Comparison of ENCODE assay signal across 1 cellular context in the genomic region with DNA sequence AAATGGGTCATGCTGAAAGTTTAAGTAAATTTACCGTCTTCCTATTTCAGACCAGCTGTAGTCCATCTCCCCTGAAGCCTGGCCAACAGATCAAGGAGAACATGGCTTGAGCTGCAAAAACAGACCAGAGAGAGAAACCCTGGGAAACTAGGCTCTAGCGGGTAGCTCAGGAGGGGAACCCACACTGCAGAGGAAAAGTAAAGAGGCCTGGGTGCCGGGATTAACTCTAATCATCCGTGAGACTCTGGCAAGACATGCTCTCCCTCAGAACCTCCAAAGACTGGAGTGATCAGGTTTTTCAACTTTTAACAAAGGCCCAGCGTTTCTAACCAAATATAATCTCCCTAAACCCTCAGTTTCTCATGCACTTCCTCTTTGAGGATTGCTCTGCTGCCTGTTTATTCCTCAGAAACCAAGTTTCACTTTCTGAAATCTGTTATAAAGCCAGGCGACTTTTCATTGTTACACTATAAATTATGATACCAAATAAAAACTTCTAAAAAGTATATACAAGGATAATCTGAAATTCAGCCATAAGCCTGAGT.
TF ChIP-seq lines count a peak whose summit lies in the region.

No MANE protein-coding gene starts in this region.

TF ChIP-seq in K562, 482 proteins besides CTCF, POLR2A, EP300 and RAD21 (continued from another document and continues in another):
- no peak for TF ChIP-seq CBX3 (IDR thresholded peaks at IDR 0.05; ENCODE audit: borderline replicate concordance in 1 of 2, low read length in 2 of 2)
- TF ChIP-seq, protein P1, sequence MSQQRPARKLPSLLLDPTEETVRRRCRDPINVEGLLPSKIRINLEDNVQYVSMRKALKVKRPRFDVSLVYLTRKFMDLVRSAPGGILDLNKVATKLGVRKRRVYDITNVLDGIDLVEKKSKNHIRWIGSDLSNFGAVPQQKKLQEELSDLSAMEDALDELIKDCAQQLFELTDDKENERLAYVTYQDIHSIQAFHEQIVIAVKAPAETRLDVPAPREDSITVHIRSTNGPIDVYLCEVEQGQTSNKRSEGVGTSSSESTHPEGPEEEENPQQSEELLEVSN (IDR thresholded peaks at IDR 0.05; ENCODE audit: borderline replicate concordance in 1 of 2, extremely low read depth in 1 of 2, insufficient read depth in 1 of 2, insufficient read length in 1 of 2, low read depth in 1 of 2, low read length in 1 of 2, poor library complexity in 1 of 2, severe bottlenecking in 1 of 2), result no peak
- 0 out of 2 replicates have a peak, but pooled peaks have one; percentile 15 for TF ChIP-seq ARID1B (IDR thresholded peaks at IDR 0.05)
- no peak for TF ChIP-seq HNRNPUL1 (IDR thresholded peaks at IDR 0.05; ENCODE audit: low read length)
- TF ChIP-seq TFAM (CRISPR knock-in tag; conservative IDR thresholded peaks at IDR 0.05), result no peak
- no peak for TF ChIP-seq ATF7 (IDR thresholded peaks at IDR 0.05)
- TF ChIP-seq RHOXF2B (CRISPR knock-in tag; conservative IDR thresholded peaks at IDR 0.05), result no peak
- no peak for TF ChIP-seq MYC (IDR thresholded peaks at IDR 0.05; ENCODE audit: low read depth, low read length)
- TF ChIP-seq MYC (CRISPR knock-in tag; IDR thresholded peaks at IDR 0.05; ENCODE audit: borderline replicate concordance, low read depth), result no peak
- TF ChIP-seq, protein P2, sequence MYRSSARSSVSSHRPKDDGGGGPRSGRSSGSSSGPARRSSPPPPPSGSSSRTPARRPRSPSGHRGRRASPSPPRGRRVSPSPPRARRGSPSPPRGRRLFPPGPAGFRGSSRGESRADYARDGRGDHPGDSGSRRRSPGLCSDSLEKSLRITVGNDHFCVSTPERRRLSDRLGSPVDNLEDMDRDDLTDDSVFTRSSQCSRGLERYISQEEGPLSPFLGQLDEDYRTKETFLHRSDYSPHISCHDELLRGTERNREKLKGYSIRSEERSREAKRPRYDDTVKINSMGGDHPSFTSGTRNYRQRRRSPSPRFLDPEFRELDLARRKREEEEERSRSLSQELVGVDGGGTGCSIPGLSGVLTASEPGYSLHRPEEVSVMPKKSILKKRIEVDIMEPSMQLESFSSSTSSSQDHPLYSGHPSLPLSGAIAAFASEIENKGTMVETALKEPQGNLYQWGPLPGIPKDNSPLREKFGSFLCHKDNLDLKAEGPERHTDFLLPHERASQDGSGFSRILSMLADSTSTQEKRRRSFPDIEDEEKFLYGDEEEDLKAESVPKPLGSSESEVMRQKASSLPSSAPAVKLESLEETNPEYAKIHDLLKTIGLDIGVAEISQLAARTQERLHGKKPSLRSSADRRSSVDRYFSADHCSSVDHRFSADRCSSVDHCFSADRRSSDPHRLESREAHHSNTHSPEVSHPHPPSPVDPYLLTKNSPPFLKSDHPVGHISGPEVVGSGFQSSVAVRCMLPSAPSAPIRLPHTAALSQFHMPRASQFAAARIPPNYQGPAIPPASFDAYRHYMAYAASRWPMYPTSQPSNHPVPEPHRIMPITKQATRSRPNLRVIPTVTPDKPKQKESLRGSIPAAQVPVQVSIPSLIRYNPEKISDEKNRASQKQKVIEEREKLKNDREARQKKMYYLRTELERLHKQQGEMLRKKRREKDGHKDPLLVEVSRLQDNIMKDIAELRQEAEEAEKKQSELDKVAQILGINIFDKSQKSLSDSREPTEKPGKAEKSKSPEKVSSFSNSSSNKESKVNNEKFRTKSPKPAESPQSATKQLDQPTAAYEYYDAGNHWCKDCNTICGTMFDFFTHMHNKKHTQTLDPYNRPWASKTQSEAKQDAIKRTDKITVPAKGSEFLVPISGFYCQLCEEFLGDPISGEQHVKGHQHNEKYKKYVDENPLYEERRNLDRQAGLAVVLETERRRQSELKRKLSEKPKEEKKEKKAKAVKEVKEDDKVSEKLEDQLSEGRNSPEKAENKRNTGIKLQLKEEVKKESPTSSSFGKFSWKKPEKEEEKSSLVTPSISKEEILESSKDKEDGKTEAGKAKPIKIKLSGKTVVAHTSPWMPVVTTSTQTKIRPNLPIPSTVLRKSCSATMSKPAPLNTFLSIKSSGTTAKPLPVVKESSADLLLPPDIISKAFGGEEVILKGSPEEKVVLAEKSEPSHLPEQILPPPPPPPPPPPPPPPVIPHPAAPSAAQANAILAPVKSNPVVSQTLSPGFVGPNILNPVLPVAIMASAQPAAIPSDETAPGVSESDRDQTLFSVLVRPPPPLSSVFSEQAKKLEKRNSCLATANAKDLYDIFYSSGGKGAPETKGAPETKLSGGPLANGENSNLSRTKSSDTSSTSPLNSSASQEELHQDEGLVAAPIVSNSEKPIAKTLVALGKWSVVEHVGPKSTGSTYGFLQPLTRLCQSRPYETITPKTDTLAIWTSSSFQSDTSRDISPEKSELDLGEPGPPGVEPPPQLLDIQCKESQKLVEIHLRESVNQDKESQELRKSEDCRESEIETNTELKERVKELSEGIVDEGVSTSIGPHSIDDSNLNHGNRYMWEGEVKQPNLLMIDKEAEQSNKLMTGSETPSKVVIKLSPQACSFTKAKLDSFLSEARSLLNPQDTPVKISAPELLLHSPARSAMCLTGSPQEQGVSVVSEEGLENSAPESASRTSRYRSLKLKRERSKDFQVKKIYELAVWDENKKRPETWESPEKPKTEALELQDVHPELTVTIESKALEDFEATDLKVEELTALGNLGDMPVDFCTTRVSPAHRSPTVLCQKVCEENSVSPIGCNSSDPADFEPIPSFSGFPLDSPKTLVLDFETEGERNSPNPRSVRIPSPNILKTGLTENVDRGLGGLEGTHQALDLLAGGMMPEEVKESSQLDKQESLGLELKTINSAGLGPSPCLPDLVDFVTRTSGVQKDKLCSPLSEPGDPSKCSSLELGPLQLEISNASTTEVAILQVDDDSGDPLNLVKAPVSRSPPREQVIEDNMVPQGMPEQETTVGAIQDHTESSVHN (IDR thresholded peaks at IDR 0.05; ENCODE audit: borderline replicate concordance in 1 of 2, low read depth in 1 of 2), result 0 out of 4 replicates have a peak, but pooled peaks of 1 of the 2 experiments have one; percentile 43
- TF ChIP-seq, protein P3, sequence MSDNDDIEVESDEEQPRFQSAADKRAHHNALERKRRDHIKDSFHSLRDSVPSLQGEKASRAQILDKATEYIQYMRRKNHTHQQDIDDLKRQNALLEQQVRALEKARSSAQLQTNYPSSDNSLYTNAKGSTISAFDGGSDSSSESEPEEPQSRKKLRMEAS (CRISPR knock-in tag; IDR thresholded peaks at IDR 0.05), result no peak
- no peak for TF ChIP-seq GATA2 (CRISPR knock-in tag; IDR thresholded peaks at IDR 0.05)
- no peak for TF ChIP-seq JUND (IDR thresholded peaks at IDR 0.05; ENCODE audit: borderline replicate concordance, low read depth, low read length)
- peak; percentile 60; the same call in 1 of the 3 replicates for TF ChIP-seq JUND (tag; IDR thresholded peaks at IDR 0.05; ENCODE audit: borderline replicate concordance, low read depth, low read length)
- TF ChIP-seq, protein P4, sequence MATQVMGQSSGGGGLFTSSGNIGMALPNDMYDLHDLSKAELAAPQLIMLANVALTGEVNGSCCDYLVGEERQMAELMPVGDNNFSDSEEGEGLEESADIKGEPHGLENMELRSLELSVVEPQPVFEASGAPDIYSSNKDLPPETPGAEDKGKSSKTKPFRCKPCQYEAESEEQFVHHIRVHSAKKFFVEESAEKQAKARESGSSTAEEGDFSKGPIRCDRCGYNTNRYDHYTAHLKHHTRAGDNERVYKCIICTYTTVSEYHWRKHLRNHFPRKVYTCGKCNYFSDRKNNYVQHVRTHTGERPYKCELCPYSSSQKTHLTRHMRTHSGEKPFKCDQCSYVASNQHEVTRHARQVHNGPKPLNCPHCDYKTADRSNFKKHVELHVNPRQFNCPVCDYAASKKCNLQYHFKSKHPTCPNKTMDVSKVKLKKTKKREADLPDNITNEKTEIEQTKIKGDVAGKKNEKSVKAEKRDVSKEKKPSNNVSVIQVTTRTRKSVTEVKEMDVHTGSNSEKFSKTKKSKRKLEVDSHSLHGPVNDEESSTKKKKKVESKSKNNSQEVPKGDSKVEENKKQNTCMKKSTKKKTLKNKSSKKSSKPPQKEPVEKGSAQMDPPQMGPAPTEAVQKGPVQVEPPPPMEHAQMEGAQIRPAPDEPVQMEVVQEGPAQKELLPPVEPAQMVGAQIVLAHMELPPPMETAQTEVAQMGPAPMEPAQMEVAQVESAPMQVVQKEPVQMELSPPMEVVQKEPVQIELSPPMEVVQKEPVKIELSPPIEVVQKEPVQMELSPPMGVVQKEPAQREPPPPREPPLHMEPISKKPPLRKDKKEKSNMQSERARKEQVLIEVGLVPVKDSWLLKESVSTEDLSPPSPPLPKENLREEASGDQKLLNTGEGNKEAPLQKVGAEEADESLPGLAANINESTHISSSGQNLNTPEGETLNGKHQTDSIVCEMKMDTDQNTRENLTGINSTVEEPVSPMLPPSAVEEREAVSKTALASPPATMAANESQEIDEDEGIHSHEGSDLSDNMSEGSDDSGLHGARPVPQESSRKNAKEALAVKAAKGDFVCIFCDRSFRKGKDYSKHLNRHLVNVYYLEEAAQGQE (CRISPR knock-in tag; IDR thresholded peaks at IDR 0.05; ENCODE audit: low read depth), result no peak
- no peak for TF ChIP-seq GTF2F1 (IDR thresholded peaks at IDR 0.05; ENCODE audit: low read depth, low read length)
- TF ChIP-seq, protein P5, sequence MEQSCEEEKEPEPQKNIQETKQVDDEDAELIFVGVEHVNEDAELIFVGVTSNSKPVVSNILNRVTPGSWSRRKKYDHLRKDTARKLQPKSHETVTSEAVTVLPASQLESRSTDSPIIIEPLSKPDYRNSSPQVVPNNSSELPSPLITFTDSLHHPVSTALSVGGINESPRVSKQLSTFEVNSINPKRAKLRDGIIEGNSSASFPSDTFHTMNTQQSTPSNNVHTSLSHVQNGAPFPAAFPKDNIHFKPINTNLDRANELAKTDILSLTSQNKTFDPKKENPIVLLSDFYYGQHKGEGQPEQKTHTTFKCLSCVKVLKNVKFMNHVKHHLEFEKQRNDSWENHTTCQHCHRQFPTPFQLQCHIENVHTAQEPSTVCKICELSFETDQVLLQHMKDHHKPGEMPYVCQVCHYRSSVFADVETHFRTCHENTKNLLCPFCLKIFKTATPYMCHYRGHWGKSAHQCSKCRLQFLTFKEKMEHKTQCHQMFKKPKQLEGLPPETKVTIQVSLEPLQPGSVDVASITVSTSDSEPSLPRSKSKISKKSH (CRISPR knock-in tag; IDR thresholded peaks at IDR 0.05), result no peak
- TF ChIP-seq HNRNPH1 (optimal IDR thresholded peaks at IDR 0.05; ENCODE audit: low read depth, low read length), result no peak
- TF ChIP-seq RBM39 (optimal IDR thresholded peaks at IDR 0.05; ENCODE audit: low read depth, low read length), result no peak
- TF ChIP-seq ZNF175 (CRISPR knock-in tag; IDR thresholded peaks at IDR 0.05; ENCODE audit: low read depth), result no peak
- no peak for TF ChIP-seq KAT2B (IDR thresholded peaks at IDR 0.05; ENCODE audit: low read depth, low read length)
- TF ChIP-seq PHTF2 (CRISPR knock-in tag; IDR thresholded peaks at IDR 0.05), result no peak
- TF ChIP-seq GATAD2B (IDR thresholded peaks at IDR 0.05; ENCODE audit: borderline replicate concordance), result no peak
- TF ChIP-seq ZNF445 (CRISPR knock-in tag; IDR thresholded peaks at IDR 0.05; ENCODE audit: low read depth), result no peak
- TF ChIP-seq SNIP1 (IDR thresholded peaks at IDR 0.05; ENCODE audit: low read depth), result no peak
- TF ChIP-seq, protein P6, sequence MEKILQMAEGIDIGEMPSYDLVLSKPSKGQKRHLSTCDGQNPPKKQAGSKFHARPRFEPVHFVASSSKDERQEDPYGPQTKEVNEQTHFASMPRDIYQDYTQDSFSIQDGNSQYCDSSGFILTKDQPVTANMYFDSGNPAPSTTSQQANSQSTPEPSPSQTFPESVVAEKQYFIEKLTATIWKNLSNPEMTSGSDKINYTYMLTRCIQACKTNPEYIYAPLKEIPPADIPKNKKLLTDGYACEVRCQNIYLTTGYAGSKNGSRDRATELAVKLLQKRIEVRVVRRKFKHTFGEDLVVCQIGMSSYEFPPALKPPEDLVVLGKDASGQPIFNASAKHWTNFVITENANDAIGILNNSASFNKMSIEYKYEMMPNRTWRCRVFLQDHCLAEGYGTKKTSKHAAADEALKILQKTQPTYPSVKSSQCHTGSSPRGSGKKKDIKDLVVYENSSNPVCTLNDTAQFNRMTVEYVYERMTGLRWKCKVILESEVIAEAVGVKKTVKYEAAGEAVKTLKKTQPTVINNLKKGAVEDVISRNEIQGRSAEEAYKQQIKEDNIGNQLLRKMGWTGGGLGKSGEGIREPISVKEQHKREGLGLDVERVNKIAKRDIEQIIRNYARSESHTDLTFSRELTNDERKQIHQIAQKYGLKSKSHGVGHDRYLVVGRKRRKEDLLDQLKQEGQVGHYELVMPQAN (IDR thresholded peaks at IDR 0.05; ENCODE audit: borderline replicate concordance), result no peak
- TF ChIP-seq, protein P7, sequence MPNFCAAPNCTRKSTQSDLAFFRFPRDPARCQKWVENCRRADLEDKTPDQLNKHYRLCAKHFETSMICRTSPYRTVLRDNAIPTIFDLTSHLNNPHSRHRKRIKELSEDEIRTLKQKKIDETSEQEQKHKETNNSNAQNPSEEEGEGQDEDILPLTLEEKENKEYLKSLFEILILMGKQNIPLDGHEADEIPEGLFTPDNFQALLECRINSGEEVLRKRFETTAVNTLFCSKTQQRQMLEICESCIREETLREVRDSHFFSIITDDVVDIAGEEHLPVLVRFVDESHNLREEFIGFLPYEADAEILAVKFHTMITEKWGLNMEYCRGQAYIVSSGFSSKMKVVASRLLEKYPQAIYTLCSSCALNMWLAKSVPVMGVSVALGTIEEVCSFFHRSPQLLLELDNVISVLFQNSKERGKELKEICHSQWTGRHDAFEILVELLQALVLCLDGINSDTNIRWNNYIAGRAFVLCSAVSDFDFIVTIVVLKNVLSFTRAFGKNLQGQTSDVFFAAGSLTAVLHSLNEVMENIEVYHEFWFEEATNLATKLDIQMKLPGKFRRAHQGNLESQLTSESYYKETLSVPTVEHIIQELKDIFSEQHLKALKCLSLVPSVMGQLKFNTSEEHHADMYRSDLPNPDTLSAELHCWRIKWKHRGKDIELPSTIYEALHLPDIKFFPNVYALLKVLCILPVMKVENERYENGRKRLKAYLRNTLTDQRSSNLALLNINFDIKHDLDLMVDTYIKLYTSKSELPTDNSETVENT (CRISPR knock-in tag; IDR thresholded peaks at IDR 0.05), result no peak
- TF ChIP-seq, protein P8, sequence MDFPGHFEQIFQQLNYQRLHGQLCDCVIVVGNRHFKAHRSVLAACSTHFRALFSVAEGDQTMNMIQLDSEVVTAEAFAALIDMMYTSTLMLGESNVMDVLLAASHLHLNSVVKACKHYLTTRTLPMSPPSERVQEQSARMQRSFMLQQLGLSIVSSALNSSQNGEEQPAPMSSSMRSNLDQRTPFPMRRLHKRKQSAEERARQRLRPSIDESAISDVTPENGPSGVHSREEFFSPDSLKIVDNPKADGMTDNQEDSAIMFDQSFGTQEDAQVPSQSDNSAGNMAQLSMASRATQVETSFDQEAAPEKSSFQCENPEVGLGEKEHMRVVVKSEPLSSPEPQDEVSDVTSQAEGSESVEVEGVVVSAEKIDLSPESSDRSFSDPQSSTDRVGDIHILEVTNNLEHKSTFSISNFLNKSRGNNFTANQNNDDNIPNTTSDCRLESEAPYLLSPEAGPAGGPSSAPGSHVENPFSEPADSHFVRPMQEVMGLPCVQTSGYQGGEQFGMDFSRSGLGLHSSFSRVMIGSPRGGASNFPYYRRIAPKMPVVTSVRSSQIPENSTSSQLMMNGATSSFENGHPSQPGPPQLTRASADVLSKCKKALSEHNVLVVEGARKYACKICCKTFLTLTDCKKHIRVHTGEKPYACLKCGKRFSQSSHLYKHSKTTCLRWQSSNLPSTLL (IDR thresholded peaks at IDR 0.05), result no peak
- no peak for TF ChIP-seq ZNF431 (CRISPR knock-in tag; IDR thresholded peaks at IDR 0.05)
- TF ChIP-seq STAT5B (CRISPR knock-in tag; IDR thresholded peaks at IDR 0.05), result no peak
- no peak for TF ChIP-seq CAMTA2 (CRISPR knock-in tag; conservative IDR thresholded peaks at IDR 0.05)
